Comparison of ENCODE assay signal across 19 cellular contexts in the genomic region with DNA sequence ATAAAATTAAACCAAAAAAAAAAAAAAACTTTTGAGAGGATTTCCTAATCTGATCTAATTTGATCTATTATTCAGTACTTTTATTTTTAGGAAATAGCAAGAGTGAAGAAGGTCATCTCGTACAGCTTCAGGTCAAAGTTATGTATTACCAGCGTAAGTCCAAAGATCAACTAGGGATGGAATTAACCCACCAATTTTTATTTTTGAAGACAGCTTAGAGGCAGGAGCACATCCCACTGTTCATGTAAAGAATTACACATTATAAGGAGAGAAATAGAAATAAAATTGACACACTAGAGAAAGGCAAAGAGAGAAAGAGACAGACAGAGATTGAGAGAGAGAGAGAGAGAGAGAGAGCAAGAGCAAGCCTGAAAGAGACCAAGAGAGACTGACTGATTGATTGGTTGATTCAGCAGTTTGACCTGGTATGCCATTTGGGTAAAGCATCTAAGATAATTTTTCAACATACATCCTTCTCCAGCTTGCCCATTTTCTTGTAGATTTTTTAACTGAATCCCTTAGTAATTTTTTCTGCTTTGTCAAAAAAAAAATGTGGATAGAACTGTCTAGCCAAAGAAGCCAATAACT. TPM values are rescaled to one million over a fixed set of nuclear protein-coding genes. Genes with fewer than 3 reads are reported as not detected.
DNase-seq lines count a peak whose midpoint lies in the region; ATAC-seq, FAIRE-seq and TF ChIP-seq lines count a peak whose summit lies in the region.
"Had no signal": no experiment of that assay in that cellular context is flagged by ENCODE, and none has a peak within 500 bp of the region (broad histone marks: within the 10 kb centered on the region; RNA-seq: fewer than 3 reads in every experiment).

No MANE protein-coding gene starts in this region.

- no peaks in the 10 kb centered on the region for H3K27me3 Mint-ChIP-seq in activated naive CD8-positive, alpha-beta T cell treated with anti-CD3 and anti-CD28 coated beads, Interleukin-2, amount 50 U/mL, for 24 hours
- H3K27me3 Mint-ChIP-seq: naive thymus-derived CD8-positive, alpha-beta T cell had no signal

- intact Hi-C loops in HepG2 (cut with micrococcal nuclease; ENCODE audit: unreplicated experiment) = no loop called here

- POLR2A ChIA-PET in HepG2 (lab: Yijun Ruan, JAX) = no interaction called here

- peaks cover 82% of the 10 kb centered on the region for H3K4me1 Mint-ChIP-seq in activated naive CD8-positive, alpha-beta T cell treated with anti-CD3 and anti-CD28 coated beads, Interleukin-2, amount 50 U/mL, for 24 hours

- no peaks in the 10 kb centered on the region for H3K9me3 Mint-ChIP-seq in activated naive CD8-positive, alpha-beta T cell treated with anti-CD3 and anti-CD28 coated beads, Interleukin-2, amount 50 U/mL, for 24 hours
- H3K9me3 Mint-ChIP-seq: CD8-positive, alpha-beta T cell; endodermal cell; naive thymus-derived CD8-positive, alpha-beta T cell had no signal

- H3K27me3 ChIP-seq in liver (ENCODE audit: control insufficient read depth in 4 of 4, insufficient read depth in 4 of 4, low read length in 3 of 4) (no peaks in the 10 kb centered on the region), HepG2 (ENCODE audit: control insufficient read depth in 1 of 2, insufficient read depth in 2 of 2, low read length in 2 of 2) (no peaks in the 10 kb centered on the region), mesenchymal stem cell (ENCODE audit: control insufficient read depth in 1 of 2, insufficient read depth in 1 of 2, low read length in 2 of 2) (no peaks in the 10 kb centered on the region)
- H3K27me3 ChIP-seq: colonic mucosa had no signal

- H4K8ac ChIP-seq in mesenchymal stem cell (ENCODE audit: low read length) = no peak overlapping the region

- peaks cover 5 to 29% (median 26%) of the 10 kb centered on the region in 4 donors for H3K4me1 ChIP-seq in liver (ENCODE audit: control insufficient read depth in 4 of 4, insufficient read depth in 4 of 4, low read length in 3 of 4)
- no peaks in the 10 kb centered on the region for H3K4me1 ChIP-seq in HepG2 (ENCODE audit: insufficient read depth, low read length)
- peaks cover 6% of the 10 kb centered on the region for H3K4me1 ChIP-seq in mesenchymal stem cell (ENCODE audit: control insufficient read depth, insufficient read depth, low read depth, low read length)
- H3K4me1 ChIP-seq: colonic mucosa had no signal

- TF ChIP-seq CTCF in liver (IDR thresholded peaks at IDR 0.05; ENCODE audit: low read depth, low read length, missing input control) (peak; percentile 2), HepG2 (CRISPR knock-in tag; IDR thresholded peaks at IDR 0.05) (no peak)

- H3K4ac ChIP-seq in mesenchymal stem cell (ENCODE audit: low read depth in 1 of 2, low read length in 2 of 2) = no peak overlapping the region

- H2BK5ac ChIP-seq in mesenchymal stem cell (ENCODE audit: low read depth, low read length, poor library complexity, severe bottlenecking) = no peak overlapping the region

- H3K4me3 ChIP-seq in liver (ENCODE audit: low read depth in 1 of 3, low read length in 3 of 3) (peak overlapping the region in 1 of 3 donors; percentile 23), HepG2 (replicated peaks in 1 of 3; ENCODE audit: insufficient read depth in 1 of 3, low read depth in 2 of 3, low read length in 3 of 3) (no peak overlapping the region), mesenchymal stem cell (ENCODE audit: insufficient read depth in 1 of 2, low read depth in 1 of 2, low read length in 2 of 2) (no peak overlapping the region)
- H3K4me3 ChIP-seq: colonic mucosa had no signal

- BruUV-seq in HepG2 (replicated peaks; lab: Mats Ljungman, UMichigan) = no TSS peak

- peak overlapping the region; percentile 35 for H3K27ac Mint-ChIP-seq in activated naive CD8-positive, alpha-beta T cell treated with anti-CD3 and anti-CD28 coated beads, Interleukin-2, amount 50 U/mL, for 24 hours
- H3K27ac Mint-ChIP-seq: endodermal cell had no signal

- no peak overlapping the region for H3K18ac ChIP-seq in mesenchymal stem cell (ENCODE audit: low read depth in 1 of 2, low read length in 2 of 2)

- no peak for FAIRE-seq in HepG2 (lab: Jason Lieb, UNC)
- FAIRE-seq: HTR-8/SVneo had no signal

- H3K36me3 ChIP-seq in liver (ENCODE audit: control insufficient read depth in 4 of 4, insufficient read depth in 3 of 4, low read depth in 1 of 4, low read length in 3 of 4) (no peaks in the 10 kb centered on the region), HepG2 (replicated peaks in 1 of 2; ENCODE audit: control insufficient read depth in 1 of 2, insufficient read depth in 2 of 2, low read length in 2 of 2) (no peaks in the 10 kb centered on the region), mesenchymal stem cell (ENCODE audit: control insufficient read depth in 1 of 2, insufficient read depth in 2 of 2, low read depth in 1 of 2, low read length in 2 of 2) (no peaks in the 10 kb centered on the region)
- H3K36me3 ChIP-seq: colonic mucosa had no signal

- H3K79me1 ChIP-seq in mesenchymal stem cell (replicated peaks; ENCODE audit: low read length, poor library complexity, severe bottlenecking) = peaks cover 4% of the 10 kb centered on the region

- no peak overlapping the region for H3K4me3 Mint-ChIP-seq in activated naive CD8-positive, alpha-beta T cell treated with anti-CD3 and anti-CD28 coated beads, Interleukin-2, amount 50 U/mL, for 24 hours
- H3K4me3 Mint-ChIP-seq: CD8-positive, alpha-beta T cell; endodermal cell; naive thymus-derived CD8-positive, alpha-beta T cell had no signal

- no peak overlapping the region for H4K91ac ChIP-seq in mesenchymal stem cell (ENCODE audit: low read length)

- H3K79me2 ChIP-seq in HepG2 (ENCODE audit: insufficient read depth, low read length) = no peaks in the 10 kb centered on the region

- in situ Hi-C loops in HepG2 (cut with HindIII; ENCODE audit: extremely low pct_ligation_motif_present, low pct_unique_long_range_greater_than_20kb) = no loop called here

- peak; percentile 16 to 40 for TF ChIP-seq RAD21 in liver (IDR thresholded peaks at IDR 0.05)
- no peak for TF ChIP-seq RAD21 in HepG2 (CRISPR knock-in tag; IDR thresholded peaks at IDR 0.05)

- TF ChIP-seq EP300 in HepG2 (IDR thresholded peaks at IDR 0.05; ENCODE audit: low read depth in 2 of 2, low read length in 2 of 2) = no peak
- no peak for TF ChIP-seq EP300 in HepG2 (CRISPR knock-in tag; IDR thresholded peaks at IDR 0.05; ENCODE audit: borderline replicate concordance)

- no peak overlapping the region for H2BK15ac ChIP-seq in mesenchymal stem cell (ENCODE audit: low read depth, poor library complexity, severe bottlenecking)

- H2AFZ ChIP-seq in HepG2 (ENCODE audit: low read length) (no peak overlapping the region), mesenchymal stem cell (ENCODE audit: low read depth, low read length) (no peak overlapping the region)

- H3K36me3 Mint-ChIP-seq in activated naive CD8-positive, alpha-beta T cell treated with anti-CD3 and anti-CD28 coated beads, Interleukin-2, amount 50 U/mL, for 24 hours (ENCODE audit: low read depth) = peaks cover 6% of the 10 kb centered on the region

- no peak overlapping the region for H3K14ac ChIP-seq in mesenchymal stem cell (ENCODE audit: low read length in 2 of 2)

- no peak overlapping the region for H2AK5ac ChIP-seq in mesenchymal stem cell (ENCODE audit: low read length, severe bottlenecking)

- no peak overlapping the region for H2BK12ac ChIP-seq in mesenchymal stem cell (ENCODE audit: low read length in 2 of 2)

- H4K20me1 ChIP-seq in HepG2 (ENCODE audit: insufficient read depth, low read length) = no peaks in the 10 kb centered on the region

- peak overlapping the region in 1 of 2 donors; percentile 20 for H3K9ac ChIP-seq in liver (ENCODE audit: low read depth in 1 of 2, low read length in 2 of 2)
- H3K9ac ChIP-seq in HepG2 (ENCODE audit: insufficient read depth, low read depth, low read length) = no peak overlapping the region
- H3K9ac ChIP-seq in mesenchymal stem cell (ENCODE audit: low read length) = peak overlapping the region; percentile 33

- H3K27ac ChIP-seq in liver (ENCODE audit: low read depth in 1 of 2, low read length in 2 of 2) (peak overlapping the region in 1 of 2 donors; percentile 56), HepG2 (ENCODE audit: extremely low read length, insufficient read depth, low read length) (no peak overlapping the region), mesenchymal stem cell (ENCODE audit: low read length, poor library complexity, severe bottlenecking) (peak overlapping the region; percentile 69)
- H3K27ac ChIP-seq: colonic mucosa had no signal

- CTCF ChIA-PET in HepG2 (lab: Yijun Ruan, JAX; ENCODE audit: low intra/inter-chr PET ratio, low total read pairs) = no interaction called here

- no peak for TF ChIP-seq POLR2A in HepG2 (IDR thresholded peaks at IDR 0.05; ENCODE audit: insufficient read depth in 1 of 2, low read depth in 2 of 2, low read length in 2 of 2)

- no peak overlapping the region for H3K23ac ChIP-seq in mesenchymal stem cell (ENCODE audit: low read length in 2 of 2)

- ATAC-seq in HepG2 = no peak
- ATAC-seq in activated naive CD8-positive, alpha-beta T cell treated with anti-CD3 and anti-CD28 coated beads, Interleukin-2, amount 50 U/mL, for 24 hours = no peak
- no peak for ATAC-seq in HG02973 (IDR thresholded peaks at IDR 0.05; ENCODE audit: unreplicated experiment)
- no peak for ATAC-seq in HG02759 (IDR thresholded peaks at IDR 0.05; ENCODE audit: unreplicated experiment)
- ATAC-seq: CD8-positive, alpha-beta T cell; naive thymus-derived CD8-positive, alpha-beta T cell had no signal

- H3K9me3 ChIP-seq in liver (ENCODE audit: control insufficient read depth in 4 of 4, low read length in 3 of 4) (no peaks in the 10 kb centered on the region), HepG2 (ENCODE audit: low read length) (no peaks in the 10 kb centered on the region), mesenchymal stem cell (ENCODE audit: control insufficient read depth, low read length) (no peaks in the 10 kb centered on the region)
- H3K9me3 ChIP-seq: colonic mucosa had no signal

- WGBS in liver = 38% methylated on average over 2 of the region's 2 CpGs
- 13% methylated on average over 2 of the region's 2 CpGs for WGBS in HepG2 (ENCODE audit: low lambda C conversion rate)
- WGBS in mesenchymal stem cell = 100% methylated on average over 2 of the region's 2 CpGs

- H3K4me2 ChIP-seq in HepG2 (ENCODE audit: low read depth, low read length) (no peak overlapping the region), mesenchymal stem cell (ENCODE audit: low read length, poor library complexity, severe bottlenecking) (no peak overlapping the region)

- DNase-seq in HepG2 (ENCODE audit: low spot score) (no peak), mesenchymal stem cell (no peak)
- DNase-seq in activated naive CD8-positive, alpha-beta T cell treated with anti-CD3 and anti-CD28 coated beads, Interleukin-2, amount 50 U/mL, for 24 hours = no peak
- no peak for DNase-seq in activated effector memory CD4-positive, alpha-beta T cell treated with anti-CD3 and anti-CD28 coated beads, Interleukin-2, amount 50 U/mL, for 16 hours
- DNase-seq: activated T-cell treated with anti-CD3 and anti-CD28 coated beads, Interleukin-2, amount 50 U/mL, for 1 hour; CD8-positive, alpha-beta T cell; colonic mucosa; DMS153; endodermal cell; GF-D8; mesendoderm; naive thymus-derived CD8-positive, alpha-beta T cell; NCI-H1694 treated with DMSO at 0.1 percent for 48 hours; NCI-H526 treated with DMSO at 0.1 percent for 48 hours; posterior cingulate gyrus had no signal

- no peak overlapping the region for H2BK120ac ChIP-seq in mesenchymal stem cell (ENCODE audit: low read depth, low read length)

RNA-seq across cellular contexts. Expression of gene DOCK10, which starts 25.1 kb away (rescaled TPM):
- 10 to 100 TPM; 12.1 to 15.3 TPM for total RNA-seq in liver
- 1 to 10 TPM; 1.2 to 1.4 TPM for polyA plus RNA-seq in liver
- total RNA-seq in HepG2 (2016; rRNA removed; fragmentation: Illumina TruSeq; extraction: Trizol) = not detected in 2 replicates
- not detected in 2 replicates for total RNA-seq in HepG2 (2016; cell fraction: cytosol; rRNA removed; fragmentation: Illumina TruSeq; extraction: Trizol; ENCODE audit: low read depth)
- total RNA-seq in HepG2 (2016; cell fraction: insoluble cytoplasmic fraction; rRNA removed; fragmentation: Illumina TruSeq; extraction: Trizol) = not detected in 2 replicates
- total RNA-seq in HepG2 (2016; cell fraction: membrane; rRNA removed; fragmentation: Illumina TruSeq; extraction: Trizol) = not detected in 2 replicates
- total RNA-seq in HepG2 (2016; cell fraction: nucleus; rRNA removed; fragmentation: Illumina TruSeq; extraction: Trizol) = not detected in 2 replicates
- not detected in 2 replicates for polyA plus RNA-seq in HepG2 (2011; rRNA removed)
- 0.05 TPM in 1 of 2 replicates, not detected in the other for polyA plus RNA-seq in HepG2 (2011; cell fraction: cytosol; rRNA removed)
- polyA plus RNA-seq in HepG2 (2011; cell fraction: nucleus; rRNA removed) = not detected in 2 replicates
- not detected in 2 replicates for polyA plus RNA-seq in HepG2 (2012)
- not detected in 2 replicates for polyA plus RNA-seq in HepG2 (2016; cell fraction: cytosol; fragmentation: Illumina TruSeq; extraction: Trizol; ENCODE audit: low read depth)
- polyA plus RNA-seq in HepG2 (2016; cell fraction: insoluble cytoplasmic fraction; fragmentation: Illumina TruSeq; extraction: Trizol; ENCODE audit: low read depth) = not detected in 2 replicates
- not detected in 2 replicates for polyA plus RNA-seq in HepG2 (2016; cell fraction: membrane; fragmentation: Illumina TruSeq; extraction: Trizol; ENCODE audit: low read depth)
- not detected in 2 replicates for polyA plus RNA-seq in HepG2 (2016; cell fraction: nucleus; fragmentation: Illumina TruSeq; extraction: Trizol; ENCODE audit: insufficient read depth, low read depth)
- not detected in 2 replicates for polyA minus RNA-seq in HepG2 (2011; rRNA and poly(A)+ RNA removed; ENCODE audit: low replicate concordance)
- polyA minus RNA-seq in HepG2 (2011; cell fraction: cytosol; rRNA and poly(A)+ RNA removed) = not detected in 2 replicates
- not detected in 2 replicates for polyA minus RNA-seq in HepG2 (2011; cell fraction: nucleus; rRNA and poly(A)+ RNA removed)
- polyA plus RNA-seq in mesenchymal stem cell (2013, experiment 1 of 2) = 5.5 TPM
- polyA plus RNA-seq in mesenchymal stem cell (2013, experiment 2 of 2) = 5.1 TPM

Comparison
In these comparisons a context has a peak if more than half of its experiments do, and no peak if none do; other contexts are left out.
1. RNA of gene DOCK10, which starts 25.1 kb away (total RNA-seq): 12.1 to 15.3 TPM in liver; not detected in HepG2; every median in the first group is over 10 times any median in the second.